1 cellular context compared by ENCODE assay signal in genomic region chr1:205294175-205294913, GRCh38.
TF ChIP-seq lines count a peak whose summit lies in the region.

No MANE protein-coding gene starts in this region.

TF ChIP-seq in K562, 482 proteins besides CTCF, POLR2A, EP300 and RAD21 (continued from another document and continues in another):
- TF ChIP-seq DLX4 (CRISPR knock-in tag; IDR thresholded peaks at IDR 0.05), result no peak
- TF ChIP-seq PTBP1 (IDR thresholded peaks at IDR 0.05; ENCODE audit: low read depth, low read length), result no peak
- peak; percentile 52 for TF ChIP-seq VEZF1 (CRISPR knock-in tag; IDR thresholded peaks at IDR 0.05)
- TF ChIP-seq ZNF133 (CRISPR knock-in tag; IDR thresholded peaks at IDR 0.05), result no peak
- TF ChIP-seq ZNF609 (CRISPR knock-in tag; IDR thresholded peaks at IDR 0.05; ENCODE audit: borderline replicate concordance), result no peak
- TF ChIP-seq NEUROD1 (IDR thresholded peaks at IDR 0.05; ENCODE audit: borderline replicate concordance, low read depth, low read length, partially characterized antibody), result peak; percentile 51
- no peak for TF ChIP-seq HNRNPLL (IDR thresholded peaks at IDR 0.05; ENCODE audit: low read depth, low read length, poor library complexity, severe bottlenecking)
- TF ChIP-seq HMGXB4 (CRISPR knock-in tag; IDR thresholded peaks at IDR 0.05), result no peak
- peak in 1 of 2 experiments; percentile 73; a peak in 2 of 4 replicates for TF ChIP-seq RCOR1 (IDR thresholded peaks at IDR 0.05; ENCODE audit: borderline replicate concordance in 1 of 2, low read depth in 2 of 2, low read length in 2 of 2)
- 0 out of 2 replicates have a peak, but pooled peaks have one; percentile 39 for TF ChIP-seq GATA2 (CRISPR knock-in tag; IDR thresholded peaks at IDR 0.05)
- no peak for TF ChIP-seq NCOA6 (IDR thresholded peaks at IDR 0.05)
- TF ChIP-seq HOMEZ (CRISPR knock-in tag; IDR thresholded peaks at IDR 0.05), result no peak
- TF ChIP-seq ELF1 (tag; IDR thresholded peaks at IDR 0.05), result no peak
- TF ChIP-seq DMBX1 (CRISPR knock-in tag; IDR thresholded peaks at IDR 0.05; ENCODE audit: borderline replicate concordance), result 0 out of 2 replicates have a peak, but pooled peaks have one; percentile 39
- no peak for TF ChIP-seq NR2F6 (CRISPR knock-in tag; IDR thresholded peaks at IDR 0.05)
- no peak for TF ChIP-seq PBX2 (CRISPR knock-in tag; IDR thresholded peaks at IDR 0.05; ENCODE audit: low read depth)
- TF ChIP-seq PBX2 (tag; conservative IDR thresholded peaks at IDR 0.05; ENCODE audit: low read depth), result no peak
- TF ChIP-seq E4F1 (CRISPR knock-in tag; IDR thresholded peaks at IDR 0.05; ENCODE audit: borderline replicate concordance), result no peak
- no peak for TF ChIP-seq SNAPC5 (CRISPR knock-in tag; IDR thresholded peaks at IDR 0.05)
- peak; percentile 99 for TF ChIP-seq JUND (IDR thresholded peaks at IDR 0.05; ENCODE audit: borderline replicate concordance, low read depth, low read length)
- peak; percentile 99 for TF ChIP-seq JUND (tag; IDR thresholded peaks at IDR 0.05; ENCODE audit: borderline replicate concordance, low read depth, low read length)
- TF ChIP-seq ZBTB7A (IDR thresholded peaks at IDR 0.05; ENCODE audit: borderline replicate concordance, control insufficient read depth, low read depth, low read length), result no peak
- no peak for TF ChIP-seq ZNF431 (CRISPR knock-in tag; IDR thresholded peaks at IDR 0.05)
- peak; percentile 81 for TF ChIP-seq SMARCA4 (IDR thresholded peaks at IDR 0.05)
- no peak for TF ChIP-seq ZNF146 (CRISPR knock-in tag; IDR thresholded peaks at IDR 0.05; ENCODE audit: unreplicated experiment)
- TF ChIP-seq PRDM10 (IDR thresholded peaks at IDR 0.05; ENCODE audit: partially characterized antibody), result peak; percentile 11
- TF ChIP-seq MAFK (IDR thresholded peaks at IDR 0.05; ENCODE audit: low read length), result no peak
- TF ChIP-seq CREB5 (CRISPR knock-in tag; IDR thresholded peaks at IDR 0.05), result no peak
- no peak for TF ChIP-seq CXXC5 (CRISPR knock-in tag; IDR thresholded peaks at IDR 0.05)
- TF ChIP-seq U2AF2 (optimal IDR thresholded peaks at IDR 0.05; ENCODE audit: low read depth, low read length), result no peak
- no peak for TF ChIP-seq LARP7 (IDR thresholded peaks at IDR 0.05)
- no peak for TF ChIP-seq CBFB (CRISPR knock-in tag; IDR thresholded peaks at IDR 0.05)
- peak; percentile 64; the same call in 1 of the 2 replicates for TF ChIP-seq MTA1 (IDR thresholded peaks at IDR 0.05; ENCODE audit: borderline replicate concordance)
- TF ChIP-seq THRAP3 (IDR thresholded peaks at IDR 0.05; ENCODE audit: borderline replicate concordance), result no peak
- TF ChIP-seq ATF3 (IDR thresholded peaks at IDR 0.05), result peak; percentile 99
- peak; percentile 48; the same call in 1 of the 2 replicates for TF ChIP-seq ATF3 (CRISPR knock-in tag; conservative IDR thresholded peaks at IDR 0.05)
- TF ChIP-seq NFIX (CRISPR knock-in tag; IDR thresholded peaks at IDR 0.05; ENCODE audit: low read depth), result no peak
- TF ChIP-seq ZNF311 (CRISPR knock-in tag; IDR thresholded peaks at IDR 0.05), result no peak
